Comparison of ENCODE assay signal across 17 cellular contexts in the genomic region with DNA sequence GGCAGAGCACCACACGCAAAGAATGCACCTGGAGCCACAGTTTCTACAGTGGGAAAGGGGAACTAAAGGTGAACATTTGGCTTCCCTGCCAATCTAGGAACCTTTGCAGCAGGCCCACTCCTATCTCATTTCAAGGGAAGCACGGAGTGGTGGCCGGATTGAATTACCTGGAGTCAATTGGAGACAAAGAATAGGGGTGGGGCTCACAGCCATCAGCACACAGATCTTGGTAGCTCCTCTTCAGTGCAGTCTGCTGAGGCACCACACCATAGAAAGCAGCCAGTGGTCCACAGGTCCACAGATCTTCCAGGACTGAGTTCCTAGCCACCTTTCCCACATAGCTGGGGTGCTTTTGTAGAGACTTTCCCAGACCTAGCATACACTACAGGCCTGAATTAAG. TPM values are rescaled to one million over a fixed set of nuclear protein-coding genes. Genes with fewer than 3 reads are reported as not detected.
A peak's percentile ranks its signal among the peaks of the same experiment; 100 is the strongest.
DNase-seq lines count a peak whose midpoint lies in the region; ATAC-seq and TF ChIP-seq lines count a peak whose summit lies in the region.
"Had no signal": no experiment of that assay in that cellular context is flagged by ENCODE, and none has a peak within 500 bp of the region (broad histone marks: within the 10 kb centered on the region; RNA-seq: fewer than 3 reads in every experiment).

No MANE protein-coding gene starts in this region.

- no peaks in the 10 kb centered on the region for H3K9me3 ChIP-seq in tibial nerve

- 55 to 65% methylated on average over 3 of the region's 3 CpGs for WGBS in tibial nerve, 2 donors

- H3K4me1 ChIP-seq in tibial nerve, result no peaks in the 10 kb centered on the region

- intact Hi-C loops in left colon (cut with DNase I, micrococcal nuclease), result loop anchor here in 1 of 2 donors (10.0 kb wide), 1 partner anchor 739 kb away; no protein-coding TSS in a partner anchor

- no peak overlapping the region for H3K4me3 ChIP-seq in tibial nerve

- DNase-seq in COR-L47 (lab: John Stamatoyannopoulos, UW) (peak; percentile 42), NCI-H146 (lab: John Stamatoyannopoulos, UW) (peak; percentile 95), NCI-H510A treated with DMSO at 0.1 percent for 48 hours (lab: John Stamatoyannopoulos, UW) (peak; percentile 38), iPS-NIHi11 (ENCODE audit: low spot score) (peak; percentile 13), tibial nerve (ENCODE audit: low spot score in 2 of 2) (no peak), left colon (no peak)
- DNase-seq: CD4-positive, alpha-beta memory T cell; GOT3; KG1; NCI-H1048; NCI-H1930; NCI-H524 treated with DMSO at 0.1 percent for 48 hours; PC-3 had no signal

- ATAC-seq in left colon, result no peak
- no peak for ATAC-seq in HG02588 (IDR thresholded peaks at IDR 0.05; ENCODE audit: unreplicated experiment)
- ATAC-seq: PC-3 had no signal

- no peak for TF ChIP-seq POLR2A in tibial nerve (IDR thresholded peaks at IDR 0.05)

- H3K27me3 ChIP-seq in tibial nerve, result peaks cover 0 to 3% of the 10 kb centered on the region in 2 donors

- no peak overlapping the region for H3K27ac ChIP-seq in tibial nerve

- TF ChIP-seq EP300 in tibial nerve (IDR thresholded peaks at IDR 0.05), result no peak

- no peaks in the 10 kb centered on the region for H3K36me3 ChIP-seq in tibial nerve

- TF ChIP-seq CTCF in tibial nerve (IDR thresholded peaks at IDR 0.05), result no peak

RNA-seq across cellular contexts. Expression of gene NXPH2, which starts 43.5 kb away (rescaled TPM):
- total RNA-seq in tibial nerve, result not detected
- not detected for total RNA-seq in left colon
- total RNA-seq: B cell; CD4-positive, alpha-beta memory T cell; M059J; PC-3; SK-MEL-5 had no signal

Comparison
In these comparisons a context has a peak if more than half of its experiments do, and no peak if none do; other contexts are left out.
1. DNase-seq: peak in COR-L47 (single experiment), NCI-H146 (single experiment), NCI-H510A treated with DMSO at 0.1 percent for 48 hours (single experiment) and iPS-NIHi11 (single experiment); none in tibial nerve (0 of 2) and left colon (0 of 2).